In genomic region chr10:103038570-103038969, GRCh38 we compare ENCODE assay signal across 29 cellular contexts.
"Had no signal": no experiment of that assay in that cellular context is flagged by ENCODE, and none has a peak within 500 bp of the region (broad histone marks: within the 10 kb centered on the region; RNA-seq: fewer than 3 reads in every experiment).

No MANE protein-coding gene starts in this region.

- H3K4me3 ChIP-seq: left lung, lung, pancreas, prostate gland, upper lobe of left lung, vagina had no signal

- H3K36me3 Mint-ChIP-seq: activated CD4-positive, alpha-beta memory T cell treated with anti-CD3 and anti-CD28 coated beads for 36 hours; activated naive CD4-positive, alpha-beta T cell treated with anti-CD3 and anti-CD28 coated beads, Interleukin-2, amount 50 U/mL, for 24 hours; brain; stimulated activated effector memory CD8-positive, alpha-beta T cell treated with anti-CD3 and anti-CD28 coated beads, Interleukin-12 subunit alpha, Interleukin-12 subunit beta, amount 100 ng/mL, for 72 hours had no signal

- H3K27ac Mint-ChIP-seq: activated CD4-positive, alpha-beta memory T cell treated with anti-CD3 and anti-CD28 coated beads for 36 hours; activated CD4-positive, alpha-beta T cell treated with anti-CD3 and anti-CD28 coated beads, Interleukin-2, amount 10 ng/mL, durations not matched to agents 24 days and 14 days; activated naive CD4-positive, alpha-beta T cell treated with anti-CD3 and anti-CD28 coated beads, Interleukin-2, amount 50 U/mL, for 24 hours; activated naive CD8-positive, alpha-beta T cell treated with anti-CD3 and anti-CD28 coated beads, Interleukin-2, amount 50 U/mL, for 24 hours; activated T-cell treated with anti-CD3 and anti-CD28 coated beads, Interleukin-2, amount 50 U/mL, for 24 hours; brain; nephron; stimulated activated effector memory CD8-positive, alpha-beta T cell treated with anti-CD3 and anti-CD28 coated beads, Interleukin-12 subunit alpha, Interleukin-12 subunit beta, amount 100 ng/mL, for 72 hours; stimulated activated naive CD8-positive, alpha-beta T cell treated with anti-CD3 and anti-CD28 coated beads, Interleukin-15, Interleukin-2, amounts not matched to agents 100 ng/mL and 50 ng/mL, for 24 hours; T-helper 17 cell had no signal

- H3K4me1 Mint-ChIP-seq: activated CD4-positive, alpha-beta T cell treated with anti-CD3 and anti-CD28 coated beads, Interleukin-2, amount 10 ng/mL, durations not matched to agents 24 days and 14 days; activated naive CD4-positive, alpha-beta T cell treated with anti-CD3 and anti-CD28 coated beads, Interleukin-2, amount 50 U/mL, for 24 hours; activated naive CD8-positive, alpha-beta T cell treated with anti-CD3 and anti-CD28 coated beads, Interleukin-2, amount 50 U/mL, for 24 hours; nephron had no signal

- DNase-seq: activated CD4-positive, alpha-beta memory T cell treated with anti-CD3 and anti-CD28 coated beads for 36 hours; activated CD4-positive, alpha-beta T cell treated with anti-CD3 and anti-CD28 coated beads, Interleukin-2, amount 10 ng/mL, durations not matched to agents 24 days and 14 days; activated CD4-positive, CD25-positive, alpha-beta regulatory T cell treated with anti-CD3 and anti-CD28 coated beads, Interleukin-2, amount 50 U/mL, for 72 hours; activated CD8-positive, alpha-beta memory T cell treated with anti-CD3 and anti-CD28 coated beads, Interleukin-2, amount 50 U/mL, for 48 hours; activated gamma-delta T cell treated with Interleukin-2 at 50 U/mL for 16 hours; activated naive CD8-positive, alpha-beta T cell treated with anti-CD3 and anti-CD28 coated beads, Interleukin-2, amount 50 U/mL, for 24 hours; activated T-cell treated with anti-CD3 and anti-CD28 coated beads, Interleukin-2, amount 50 U/mL, for 24 hours; amygdala; head of caudate nucleus; hypothalamus; kidney glomerular epithelial cell; left lung; pancreas; retina; small intestine; stimulated activated CD4-positive, alpha-beta T cell treated with anti-CD3 and anti-CD28 coated beads, Interleukin-4, amount 100 ng/mL, for 24 hours; T-helper 17 cell had no signal

- H3K9me3 Mint-ChIP-seq: activated CD4-positive, alpha-beta memory T cell treated with anti-CD3 and anti-CD28 coated beads for 36 hours; activated CD4-positive, alpha-beta T cell treated with anti-CD3 and anti-CD28 coated beads, Interleukin-2, amount 10 ng/mL, durations not matched to agents 24 days and 14 days; activated naive CD4-positive, alpha-beta T cell treated with anti-CD3 and anti-CD28 coated beads, Interleukin-2, amount 50 U/mL, for 24 hours; activated naive CD8-positive, alpha-beta T cell treated with anti-CD3 and anti-CD28 coated beads, Interleukin-2, amount 50 U/mL, for 24 hours; activated T-cell treated with anti-CD3 and anti-CD28 coated beads, Interleukin-2, amount 50 U/mL, for 24 hours; activated T-helper 17 cell treated with anti-CD3 and anti-CD28 coated beads, Interleukin-2, amount 50 U/mL, for 72 hours; brain; nephron; stimulated activated effector memory CD8-positive, alpha-beta T cell treated with anti-CD3 and anti-CD28 coated beads, Interleukin-12 subunit alpha, Interleukin-12 subunit beta, amount 100 ng/mL, for 72 hours; stimulated activated naive CD8-positive, alpha-beta T cell treated with anti-CD3 and anti-CD28 coated beads, Interleukin-15, Interleukin-2, amounts not matched to agents 100 ng/mL and 50 ng/mL, for 24 hours had no signal

- H3K4me1 ChIP-seq: left lung, pancreas, prostate gland, upper lobe of left lung had no signal

- H3K27me3 Mint-ChIP-seq: activated CD4-positive, alpha-beta memory T cell treated with anti-CD3 and anti-CD28 coated beads for 36 hours; activated CD4-positive, alpha-beta T cell treated with anti-CD3 and anti-CD28 coated beads, Interleukin-2, amount 10 ng/mL, durations not matched to agents 24 days and 14 days; activated naive CD4-positive, alpha-beta T cell treated with anti-CD3 and anti-CD28 coated beads, Interleukin-2, amount 50 U/mL, for 24 hours; activated naive CD8-positive, alpha-beta T cell treated with anti-CD3 and anti-CD28 coated beads, Interleukin-2, amount 50 U/mL, for 24 hours; activated T-cell treated with anti-CD3 and anti-CD28 coated beads, Interleukin-2, amount 50 U/mL, for 24 hours; activated T-helper 17 cell treated with anti-CD3 and anti-CD28 coated beads, Interleukin-2, amount 50 U/mL, for 72 hours; stimulated activated naive CD8-positive, alpha-beta T cell treated with anti-CD3 and anti-CD28 coated beads, Interleukin-15, Interleukin-2, amounts not matched to agents 100 ng/mL and 50 ng/mL, for 24 hours; T-helper 17 cell had no signal

- H3K9me3 ChIP-seq: left lung, neutrophil, pancreas, prostate gland, upper lobe of left lung, vagina had no signal

- H3K27me3 ChIP-seq: left lung, neutrophil, pancreas, upper lobe of left lung, vagina had no signal

- H3K36me3 ChIP-seq: left lung, neutrophil, pancreas, prostate gland, upper lobe of left lung, vagina had no signal

- H3K27ac ChIP-seq: left lung, neutrophil, pancreas, prostate gland, upper lobe of left lung, vagina had no signal

- H3K4me3 Mint-ChIP-seq: activated CD4-positive, alpha-beta memory T cell treated with anti-CD3 and anti-CD28 coated beads for 36 hours; activated CD4-positive, alpha-beta T cell treated with anti-CD3 and anti-CD28 coated beads, Interleukin-2, amount 10 ng/mL, durations not matched to agents 24 days and 14 days; activated naive CD4-positive, alpha-beta T cell treated with anti-CD3 and anti-CD28 coated beads, Interleukin-2, amount 50 U/mL, for 24 hours; activated naive CD8-positive, alpha-beta T cell treated with anti-CD3 and anti-CD28 coated beads, Interleukin-2, amount 50 U/mL, for 24 hours; activated T-cell treated with anti-CD3 and anti-CD28 coated beads, Interleukin-2, amount 50 U/mL, for 24 hours; activated T-helper 17 cell treated with anti-CD3 and anti-CD28 coated beads, Interleukin-2, amount 50 U/mL, for 72 hours; brain; nephron; stimulated activated effector memory CD8-positive, alpha-beta T cell treated with anti-CD3 and anti-CD28 coated beads, Interleukin-12 subunit alpha, Interleukin-12 subunit beta, amount 100 ng/mL, for 72 hours; stimulated activated naive CD8-positive, alpha-beta T cell treated with anti-CD3 and anti-CD28 coated beads, Interleukin-15, Interleukin-2, amounts not matched to agents 100 ng/mL and 50 ng/mL, for 24 hours; T-helper 17 cell had no signal

- ATAC-seq: activated naive CD8-positive, alpha-beta T cell treated with anti-CD3 and anti-CD28 coated beads, Interleukin-2, amount 50 U/mL, for 24 hours; activated T-helper 17 cell treated with anti-CD3 and anti-CD28 coated beads, Interleukin-2, amount 50 U/mL, for 72 hours; left lung; pancreas; sciatic nerve; stimulated activated effector memory CD8-positive, alpha-beta T cell treated with anti-CD3 and anti-CD28 coated beads, Interleukin-12 subunit alpha, Interleukin-12 subunit beta, amount 100 ng/mL, for 72 hours; T-helper 17 cell had no signal
